In the genomic region with DNA sequence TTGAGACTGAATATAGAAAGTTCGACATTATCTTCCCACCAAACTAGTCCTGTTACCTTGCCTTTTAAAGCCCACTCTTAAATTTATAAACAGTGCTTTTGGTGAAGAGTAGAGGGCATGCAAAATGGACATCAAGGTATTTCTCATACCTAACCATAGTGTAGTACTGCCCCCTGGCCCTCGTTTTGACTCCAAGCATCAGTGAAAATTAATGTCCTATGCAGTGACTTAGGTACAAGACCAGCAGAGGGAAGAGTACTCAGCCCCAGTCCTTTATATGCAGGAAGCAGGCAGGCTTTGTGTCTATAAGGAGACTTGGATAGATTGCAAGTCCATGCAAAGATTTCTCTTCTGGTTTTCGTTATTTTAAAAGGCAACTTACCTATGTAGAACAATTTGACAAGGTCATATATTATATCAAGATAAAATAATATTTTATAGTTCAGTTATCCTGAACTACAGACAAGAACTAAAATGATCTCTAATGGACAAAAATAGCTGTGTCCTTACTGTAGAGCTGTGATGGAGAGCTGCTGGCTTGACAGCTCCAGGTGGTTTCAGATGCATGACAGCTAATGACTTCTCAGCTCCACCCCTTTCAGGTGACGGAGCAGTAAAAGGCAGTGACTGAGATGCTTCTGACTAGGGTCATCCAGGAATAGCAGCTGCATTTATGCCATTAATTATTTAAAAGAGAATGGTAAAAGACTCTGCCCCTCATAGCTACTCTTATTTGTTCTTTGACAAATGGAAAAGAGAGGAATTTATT, we compare ENCODE assay signal across 11 cellular contexts.
DNase-seq lines count a peak whose midpoint lies in the region.
"Had no signal": no experiment of that assay in that cellular context is flagged by ENCODE, and none has a peak within 500 bp of the region (broad histone marks: within the 10 kb centered on the region; RNA-seq: fewer than 3 reads in every experiment).

No MANE protein-coding gene starts in this region.

- H3K4me3 Mint-ChIP-seq in activated T-helper 1 cell treated with anti-CD3 and anti-CD28 coated beads, Interleukin-12 subunit alpha, Interleukin-12 subunit beta, Interleukin-2, Interleukin-4 antibody, amounts not matched to agents 30 ng/mL and 10 ng/mL and 1 ng/mL, durations not matched to agents 14 hours and 24 hours and 36 hours = no peak overlapping the region
- no peak overlapping the region for H3K4me3 Mint-ChIP-seq in activated naive CD8-positive, alpha-beta T cell treated with anti-CD3 and anti-CD28 coated beads for 36 hours

- no peaks in the 10 kb centered on the region for H3K4me1 Mint-ChIP-seq in activated T-helper 1 cell treated with anti-CD3 and anti-CD28 coated beads, Interleukin-12 subunit alpha, Interleukin-12 subunit beta, Interleukin-2, Interleukin-4 antibody, amounts not matched to agents 30 ng/mL and 10 ng/mL and 1 ng/mL, durations not matched to agents 14 hours and 24 hours and 36 hours (ENCODE audit: low read depth)
- no peaks in the 10 kb centered on the region for H3K4me1 Mint-ChIP-seq in activated naive CD8-positive, alpha-beta T cell treated with anti-CD3 and anti-CD28 coated beads for 36 hours

- no peaks in the 10 kb centered on the region for H3K36me3 Mint-ChIP-seq in activated T-helper 1 cell treated with anti-CD3 and anti-CD28 coated beads, Interleukin-12 subunit alpha, Interleukin-12 subunit beta, Interleukin-2, Interleukin-4 antibody, amounts not matched to agents 30 ng/mL and 10 ng/mL and 1 ng/mL, durations not matched to agents 14 hours and 24 hours and 36 hours (ENCODE audit: low read depth)
- no peaks in the 10 kb centered on the region for H3K36me3 Mint-ChIP-seq in activated naive CD8-positive, alpha-beta T cell treated with anti-CD3 and anti-CD28 coated beads for 36 hours

- intact Hi-C loops in activated T-helper 1 cell treated with anti-CD3 and anti-CD28 coated beads, Interleukin-12 subunit alpha, Interleukin-12 subunit beta, Interleukin-2, Interleukin-4 antibody, amounts not matched to agents 30 ng/mL and 10 ng/mL and 1 ng/mL, durations not matched to agents 14 hours and 24 hours and 36 hours (cut with micrococcal nuclease) = no loop called here

- peak; percentile 59 for DNase-seq in D341Med (ENCODE audit: low spot score)
- peak; percentile 38 for DNase-seq in M059J (ENCODE audit: low read depth)
- DNase-seq in NT2/D1 (ENCODE audit: low read depth, low spot score) = peak; percentile 3
- peak; percentile 34 for DNase-seq in iPS-NIHi7 (ENCODE audit: extremely low spot score)
- DNase-seq in NCI-H446 treated with DMSO at 0.1 percent for 48 hours (lab: John Stamatoyannopoulos, UW) = no peak
- no peak for DNase-seq in iPS-NIHi11 (ENCODE audit: low spot score)
- DNase-seq in activated T-helper 1 cell treated with anti-CD3 and anti-CD28 coated beads, Interleukin-12 subunit alpha, Interleukin-12 subunit beta, Interleukin-2, Interleukin-4 antibody, amounts not matched to agents 30 ng/mL and 10 ng/mL and 1 ng/mL, durations not matched to agents 14 hours and 24 hours and 36 hours (ENCODE audit: low spot score) = no peak
- no peak for DNase-seq in activated naive CD8-positive, alpha-beta T cell treated with anti-CD3 and anti-CD28 coated beads for 36 hours
- DNase-seq: activated naive CD4-positive, alpha-beta T cell treated with anti-CD3 and anti-CD28 coated beads, Interleukin-2, amount 50 U/mL, for 16 hours; right lobe of liver; stimulated activated CD8-positive, alpha-beta memory T cell treated with anti-CD3 and anti-CD28 coated beads, Interleukin-4, amount 100 ng/mL, for 48 hours had no signal

- H3K4me1 ChIP-seq in NT2/D1 (ENCODE audit: insufficient read depth, insufficient read length) = no peaks in the 10 kb centered on the region
- H3K4me1 ChIP-seq: right lobe of liver had no signal

- H3K4me3 ChIP-seq in NT2/D1 (ENCODE audit: insufficient read length, low read depth) = no peak overlapping the region
- H3K4me3 ChIP-seq: right lobe of liver had no signal

- H3K9me3 Mint-ChIP-seq in activated T-helper 1 cell treated with anti-CD3 and anti-CD28 coated beads, Interleukin-12 subunit alpha, Interleukin-12 subunit beta, Interleukin-2, Interleukin-4 antibody, amounts not matched to agents 30 ng/mL and 10 ng/mL and 1 ng/mL, durations not matched to agents 14 hours and 24 hours and 36 hours = no peaks in the 10 kb centered on the region
- no peaks in the 10 kb centered on the region for H3K9me3 Mint-ChIP-seq in activated naive CD8-positive, alpha-beta T cell treated with anti-CD3 and anti-CD28 coated beads for 36 hours

- H3K9me3 ChIP-seq in NT2/D1 (ENCODE audit: insufficient read depth, low read length) = no peaks in the 10 kb centered on the region
- H3K9me3 ChIP-seq: right lobe of liver had no signal

- no peaks in the 10 kb centered on the region for H3K27me3 Mint-ChIP-seq in activated T-helper 1 cell treated with anti-CD3 and anti-CD28 coated beads, Interleukin-12 subunit alpha, Interleukin-12 subunit beta, Interleukin-2, Interleukin-4 antibody, amounts not matched to agents 30 ng/mL and 10 ng/mL and 1 ng/mL, durations not matched to agents 14 hours and 24 hours and 36 hours (ENCODE audit: insufficient read depth)
- no peaks in the 10 kb centered on the region for H3K27me3 Mint-ChIP-seq in activated naive CD8-positive, alpha-beta T cell treated with anti-CD3 and anti-CD28 coated beads for 36 hours

- H3K27ac Mint-ChIP-seq in activated T-helper 1 cell treated with anti-CD3 and anti-CD28 coated beads, Interleukin-12 subunit alpha, Interleukin-12 subunit beta, Interleukin-2, Interleukin-4 antibody, amounts not matched to agents 30 ng/mL and 10 ng/mL and 1 ng/mL, durations not matched to agents 14 hours and 24 hours and 36 hours = no peak overlapping the region
- H3K27ac Mint-ChIP-seq in activated naive CD8-positive, alpha-beta T cell treated with anti-CD3 and anti-CD28 coated beads for 36 hours = no peak overlapping the region

- H3K27me3 ChIP-seq in NT2/D1 (ENCODE audit: insufficient read depth, insufficient read length) = no peaks in the 10 kb centered on the region
- H3K27me3 ChIP-seq: right lobe of liver had no signal

- no peaks in the 10 kb centered on the region for H3K36me3 ChIP-seq in NT2/D1 (ENCODE audit: insufficient read depth, insufficient read length, low read length)
- H3K36me3 ChIP-seq: right lobe of liver had no signal

- no peak overlapping the region for H3K9ac ChIP-seq in NT2/D1 (ENCODE audit: insufficient read length, low read depth)

Comparison
In these comparisons a context has a peak if more than half of its experiments do, and no peak if none do; other contexts are left out.
1. DNase-seq: peak in D341Med (single experiment), M059J (single experiment), NT2/D1 (single experiment) and iPS-NIHi7 (single experiment); none in NCI-H446 treated with DMSO at 0.1 percent for 48 hours (single experiment), iPS-NIHi11 (single experiment), activated T-helper 1 cell treated with anti-CD3 and anti-CD28 coated beads, Interleukin-12 subunit alpha, Interleukin-12 subunit beta, Interleukin-2, Interleukin-4 antibody, amounts not matched to agents 30 ng/mL and 10 ng/mL and 1 ng/mL, durations not matched to agents 14 hours and 24 hours and 36 hours (single experiment) and activated naive CD8-positive, alpha-beta T cell treated with anti-CD3 and anti-CD28 coated beads for 36 hours (single experiment).